Comparison of ENCODE assay signal across 23 cellular contexts in genomic region chr5:133334796-133335639, GRCh38.
"Had no signal": no experiment of that assay in that cellular context is flagged by ENCODE, and none has a peak within 500 bp of the region (broad histone marks: within the 10 kb centered on the region; RNA-seq: fewer than 3 reads in every experiment).

No MANE protein-coding gene starts in this region.

- H3K27ac ChIP-seq: heart left ventricle, lower lobe of right lung, neutrophil, parathyroid adenoma, right lobe of liver, skin epidermis, suprapubic skin, tibial nerve, vagina had no signal

- FAIRE-seq: islet of Langerhans had no signal

- DNase-seq: activated naive CD4-positive, alpha-beta T cell treated with anti-CD3 and anti-CD28 coated beads for 36 hours; activated naive CD8-positive, alpha-beta T cell treated with anti-CD3 and anti-CD28 coated beads, Interleukin-2, amount 10 ng/mL, durations not matched to agents 7 days and 5 days; activated T-cell treated with anti-CD3 and anti-CD28 coated beads, Interleukin-2, amount 50 U/mL, for 1 hour; amniotic stem cell; cortex of kidney; endodermal cell; heart left ventricle; lower lobe of right lung; mesendoderm; right lobe of liver; stimulated activated CD4-positive, alpha-beta T cell treated with anti-CD3 and anti-CD28 coated beads, Interleukin-1b, Interleukin-23, amount 100 ng/mL, for 48 hours; stimulated activated naive CD8-positive, alpha-beta T cell treated with anti-CD3 and anti-CD28 coated beads, Interleukin-15, amount 100 ng/mL, for 72 hours; T-cell; T-helper 9 cell had no signal

- H3K79me2 ChIP-seq: parathyroid adenoma had no signal

- H3K9me3 ChIP-seq: heart left ventricle, lower lobe of right lung, mucosa of descending colon, neutrophil, right lobe of liver, suprapubic skin, tibial nerve, vagina had no signal

- H3K4me1 ChIP-seq: heart left ventricle, lower lobe of right lung, parathyroid adenoma, right lobe of liver, suprapubic skin, tibial nerve, vagina had no signal

- ATAC-seq: heart left ventricle; lower lobe of right lung; mucosa of descending colon; right lobe of liver; stimulated activated naive CD8-positive, alpha-beta T cell treated with anti-CD3 and anti-CD28 coated beads, Interleukin-15, amount 100 ng/mL, for 72 hours; T-cell; WTC11 had no signal

- H2AFZ ChIP-seq: parathyroid adenoma had no signal

- H3K27me3 ChIP-seq: neutrophil, right lobe of liver, suprapubic skin, tibial nerve, vagina had no signal

- H3K9ac ChIP-seq: parathyroid adenoma had no signal

- H3K4me3 ChIP-seq: heart left ventricle, lower lobe of right lung, mucosa of descending colon, right lobe of liver, skin epidermis, suprapubic skin, tibial nerve, vagina had no signal

- H3K36me3 ChIP-seq: heart left ventricle, lower lobe of right lung, neutrophil, right lobe of liver, suprapubic skin, tibial nerve, vagina had no signal
